ENCODE assay signal across 29 cellular contexts in the genomic region with DNA sequence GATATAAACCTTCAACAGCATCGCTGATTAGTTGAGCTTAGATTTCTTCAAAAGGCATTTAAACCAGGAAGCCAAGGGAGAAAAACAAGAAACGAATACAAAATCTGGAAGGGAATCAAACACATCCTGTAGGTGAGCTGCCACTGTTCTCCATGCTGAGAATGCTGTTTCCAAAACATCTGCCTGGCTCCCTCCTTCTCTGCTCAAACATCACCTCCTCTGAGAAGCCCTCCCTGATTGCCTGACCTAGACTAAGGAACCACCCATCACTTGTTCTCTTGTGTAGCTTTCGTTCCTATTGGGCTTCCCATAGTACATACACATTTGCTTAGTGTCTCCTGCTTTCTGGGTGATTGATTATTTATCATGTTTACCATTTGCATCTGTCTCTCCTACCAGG.
"Had no signal": no experiment of that assay in that cellular context is flagged by ENCODE, and none has a peak within 500 bp of the region (broad histone marks: within the 10 kb centered on the region; RNA-seq: fewer than 3 reads in every experiment).

No MANE protein-coding gene starts in this region.

- FAIRE-seq: colon, endometrium, endothelial cell of umbilical vein, frontal cortex had no signal

- H3K4me2 ChIP-seq: hepatocyte had no signal

- H3K79me2 ChIP-seq: hepatocyte had no signal

- H3K4me3 ChIP-seq: colonic mucosa, coronary artery, dorsolateral prefrontal cortex, esophagus muscularis mucosa, esophagus squamous epithelium, gastrocnemius medialis, gastroesophageal sphincter, heart left ventricle, heart right ventricle, hepatocyte had no signal

- ATAC-seq: effector memory CD8-positive, alpha-beta T cell; esophagus mucosa; foreskin keratinocyte; gastrocnemius medialis; gastroesophageal sphincter; heart left ventricle; heart right ventricle had no signal

- H3K36me3 ChIP-seq: colonic mucosa, esophagus muscularis mucosa, esophagus squamous epithelium, gastrocnemius medialis, gastroesophageal sphincter, heart left ventricle, heart right ventricle had no signal

- DNase-seq: colonic mucosa; cortex of kidney; dermis blood vessel endothelial cell; effector CD4-positive, alpha-beta T cell; effector CD8-positive, alpha-beta T cell; effector memory CD4-positive, alpha-beta T cell; effector memory CD8-positive, alpha-beta T cell; endodermal cell; erythroblast; esophagus squamous epithelium; foreskin fibroblast; foreskin keratinocyte; foreskin melanocyte; gastrocnemius medialis; glutamatergic neuron; head of caudate nucleus; heart left ventricle; heart right ventricle had no signal

- H2AFZ ChIP-seq: hepatocyte had no signal

- H3K9me3 ChIP-seq: colonic mucosa, gastrocnemius medialis had no signal

- H3K27me3 ChIP-seq: colonic mucosa, dorsolateral prefrontal cortex, foreskin keratinocyte, gastrocnemius medialis, hepatocyte had no signal

- H3K27ac ChIP-seq: colonic mucosa, coronary artery, epithelial cell of prostate, esophagus muscularis mucosa, esophagus squamous epithelium, foreskin keratinocyte, gastrocnemius medialis, gastroesophageal sphincter, heart left ventricle, heart right ventricle, hepatocyte had no signal

- H3K4me1 ChIP-seq: colonic mucosa, esophagus muscularis mucosa, esophagus squamous epithelium, foreskin keratinocyte, gastrocnemius medialis, gastroesophageal sphincter, heart left ventricle, heart right ventricle had no signal
